Comparison of ENCODE assay signal across 8 cellular contexts in genomic region chr3:142595951-142596725, GRCh38. TPM values are rescaled to one million over a fixed set of nuclear protein-coding genes. Genes with fewer than 3 reads are reported as not detected.
A peak's percentile ranks its signal among the peaks of the same experiment; 100 is the strongest.
DNase-seq lines count a peak whose midpoint lies in the region; ATAC-seq lines count a peak whose summit lies in the region.

A gene with protein sequence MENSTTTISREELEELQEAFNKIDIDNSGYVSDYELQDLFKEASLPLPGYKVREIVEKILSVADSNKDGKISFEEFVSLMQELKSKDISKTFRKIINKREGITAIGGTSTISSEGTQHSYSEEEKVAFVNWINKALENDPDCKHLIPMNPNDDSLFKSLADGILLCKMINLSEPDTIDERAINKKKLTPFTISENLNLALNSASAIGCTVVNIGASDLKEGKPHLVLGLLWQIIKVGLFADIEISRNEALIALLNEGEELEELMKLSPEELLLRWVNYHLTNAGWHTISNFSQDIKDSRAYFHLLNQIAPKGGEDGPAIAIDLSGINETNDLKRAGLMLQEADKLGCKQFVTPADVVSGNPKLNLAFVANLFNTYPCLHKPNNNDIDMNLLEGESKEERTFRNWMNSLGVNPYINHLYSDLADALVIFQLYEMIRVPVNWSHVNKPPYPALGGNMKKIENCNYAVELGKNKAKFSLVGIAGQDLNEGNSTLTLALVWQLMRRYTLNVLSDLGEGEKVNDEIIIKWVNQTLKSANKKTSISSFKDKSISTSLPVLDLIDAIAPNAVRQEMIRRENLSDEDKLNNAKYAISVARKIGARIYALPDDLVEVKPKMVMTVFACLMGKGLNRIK (plus strand): TSS chr3:142596393. CDS start chr3:142664238, 67,845 bp downstream.

- DNase-seq in Ammon's horn (ENCODE audit: low spot score) (peak; percentile 80), NCI-H345 treated with DMSO at 0.1 percent for 48 hours (lab: John Stamatoyannopoulos, UW; ENCODE audit: unreplicated experiment) (peak; percentile 52), left colon (peak; percentile 84 to 88)
- DNase-seq in activated CD4-positive, alpha-beta T cell treated with anti-CD3 and anti-CD28 coated beads for 24 hours (ENCODE audit: low read depth in 2 of 2) = peak; percentile 74 to 76
- peak; percentile 83 for DNase-seq in stimulated activated CD4-positive, alpha-beta T cell treated with anti-CD3 and anti-CD28 coated beads, Interleukin-1b, Interleukin-23, amount 100 ng/mL, for 48 hours

- H3K27ac ChIP-seq in cingulate gyrus (ENCODE audit: low read depth, low read length) = peak within 1 kb of the TSS; percentile 19

- intact Hi-C loops in left colon (cut with DNase I, micrococcal nuclease) = no loop called here

- ATAC-seq in GM19035 (IDR thresholded peaks at IDR 0.05; ENCODE audit: unreplicated experiment) (peak; percentile 94), HG03280 (IDR thresholded peaks at IDR 0.05; ENCODE audit: unreplicated experiment) (peak; percentile 90), left colon (peak; percentile 80)

RNA-seq across cellular contexts. Expression of the gene that starts here (rescaled TPM):
- 100 to 1,000 TPM; 457 to 472 TPM for total RNA-seq in left colon

Comparison
In these comparisons a context has a peak if more than half of its experiments do, and no peak if none do; other contexts are left out.
1. Peak in every context shown above with its lines: DNase-seq, ATAC-seq and H3K27ac ChIP-seq.